20 cellular contexts compared by ENCODE assay signal in the genomic region with DNA sequence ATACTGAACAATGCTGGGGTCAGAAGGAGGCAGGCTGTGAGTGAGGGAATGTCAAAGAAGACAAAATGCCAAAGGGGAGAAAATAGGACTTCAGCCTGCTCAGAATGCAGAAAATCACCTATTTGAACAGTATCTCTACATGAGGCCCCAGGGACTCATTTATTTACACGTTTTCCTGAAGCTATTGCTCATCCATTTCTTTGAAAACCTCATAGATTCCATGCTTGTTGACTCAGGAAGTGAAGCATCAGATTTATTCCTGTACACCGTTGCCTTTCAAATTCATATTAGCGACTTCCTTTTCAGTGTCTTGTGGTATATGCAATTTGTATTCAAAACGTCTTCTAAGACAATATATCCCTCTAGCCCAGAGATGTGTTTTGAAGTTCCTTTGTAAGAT.
"Had no signal": no experiment of that assay in that cellular context is flagged by ENCODE, and none has a peak within 500 bp of the region (broad histone marks: within the 10 kb centered on the region; RNA-seq: fewer than 3 reads in every experiment).

No MANE protein-coding gene starts in this region.

- H3K27me3 ChIP-seq: heart left ventricle, neutrophil, spleen, tibial artery, upper lobe of left lung, vagina had no signal

- H3K36me3 ChIP-seq: heart left ventricle, neutrophil, spleen, tibial artery, upper lobe of left lung, vagina had no signal

- H3K9me3 ChIP-seq: neutrophil, tibial artery, upper lobe of left lung, vagina had no signal

- H3K4me1 ChIP-seq: heart left ventricle, spleen, tibial artery, upper lobe of left lung, vagina had no signal

- ATAC-seq: heart left ventricle; left colon; left ventricle myocardium superior; naive thymus-derived CD4-positive, alpha-beta T cell; sciatic nerve; stimulated activated memory B cell treated with anti-CD40 and anti-IgM and Interleukin-4, amounts not matched to agents 10 μg/mL and 1 μg/mL and 100 μg/mL, for 72 hours had no signal

- DNase-seq: effector CD4-positive, alpha-beta T cell; endodermal cell; heart left ventricle; hippocampal formation; left colon; left ventricle myocardium superior; mesendoderm; naive thymus-derived CD4-positive, alpha-beta T cell; nephron progenitor cell; spleen; stimulated activated CD4-positive, alpha-beta T cell treated with anti-CD3 and anti-CD28 coated beads, Interleukin-15, amount 100 ng/mL, for 24 hours; stimulated activated CD4-positive, alpha-beta T cell treated with anti-CD3 and anti-CD28 coated beads, Interleukin-1b, Interleukin-23, amount 100 ng/mL, for 48 hours; stimulated activated CD4-positive, alpha-beta T cell treated with anti-CD3 and anti-CD28 coated beads, Interleukin-4, amount 100 ng/mL, for 24 hours; tibial artery; upper lobe of left lung had no signal

- H3K4me3 ChIP-seq: heart left ventricle, lung, spleen, tibial artery, upper lobe of left lung, vagina had no signal

- H3K27ac ChIP-seq: heart left ventricle, neutrophil, spleen, tibial artery, upper lobe of left lung, vagina had no signal
